ENCODE assay signal across 1 cellular context in genomic region chr4:185839770-185840169, GRCh38.
TF ChIP-seq lines count a peak whose summit lies in the region.

No MANE protein-coding gene starts in this region.

TF ChIP-seq in H1, 55 proteins besides CTCF, POLR2A, EP300 and RAD21:
- TF ChIP-seq SP4 (IDR thresholded peaks at IDR 0.05; ENCODE audit: low read length) (0 out of 2 replicates have a peak, but pooled peaks have one; percentile 49), ATF3 (IDR thresholded peaks at IDR 0.05; ENCODE audit: insufficient read depth, low read depth, low read length) (no peak), MAX (IDR thresholded peaks at IDR 0.05) (peak; percentile 67), CTBP2 (IDR thresholded peaks at IDR 0.05; ENCODE audit: borderline replicate concordance, insufficient read depth, insufficient read length, low read length) (no peak), TBP (IDR thresholded peaks at IDR 0.05; ENCODE audit: low read depth, low read length) (no peak), KDM1A (IDR thresholded peaks at IDR 0.05; ENCODE audit: borderline replicate concordance, low read length) (no peak)
- TF ChIP-seq, protein P1, sequence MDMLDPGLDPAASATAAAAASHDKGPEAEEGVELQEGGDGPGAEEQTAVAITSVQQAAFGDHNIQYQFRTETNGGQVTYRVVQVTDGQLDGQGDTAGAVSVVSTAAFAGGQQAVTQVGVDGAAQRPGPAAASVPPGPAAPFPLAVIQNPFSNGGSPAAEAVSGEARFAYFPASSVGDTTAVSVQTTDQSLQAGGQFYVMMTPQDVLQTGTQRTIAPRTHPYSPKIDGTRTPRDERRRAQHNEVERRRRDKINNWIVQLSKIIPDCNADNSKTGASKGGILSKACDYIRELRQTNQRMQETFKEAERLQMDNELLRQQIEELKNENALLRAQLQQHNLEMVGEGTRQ (IDR thresholded peaks at IDR 0.05; ENCODE audit: low read length), result no peak
TF ChIP-seq in H1: peak in this region for 2.
